In genomic region chr16:76900285-76901263, GRCh38 we compare ENCODE assay signal across 19 cellular contexts.
DNase-seq lines count a peak whose midpoint lies in the region; ATAC-seq, FAIRE-seq and TF ChIP-seq lines count a peak whose summit lies in the region.
"Had no signal": no experiment of that assay in that cellular context is flagged by ENCODE, and none has a peak within 500 bp of the region (broad histone marks: within the 10 kb centered on the region; RNA-seq: fewer than 3 reads in every experiment).

No MANE protein-coding gene starts in this region.

- no peak for TF ChIP-seq CTCF in pancreas (IDR thresholded peaks at IDR 0.05)

- peaks cover 13 to 20% (median 17%) of the 10 kb centered on the region in 3 donors for H3K4me1 ChIP-seq in pancreas

- FAIRE-seq in pancreas (lab: Jason Lieb, UNC) = no peak
- FAIRE-seq: H1 had no signal

- peak; percentile 90 to 95 (median 92) for ATAC-seq in pancreas
- ATAC-seq: Right ventricle myocardium inferior had no signal

- H3K36me3 ChIP-seq in pancreas = no peaks in the 10 kb centered on the region

- no peak overlapping the region for H3K4me3 ChIP-seq in pancreas
- H3K4me3 ChIP-seq: PC-9 had no signal

- no peaks in the 10 kb centered on the region for H3K9me3 ChIP-seq in pancreas
- H3K9me3 ChIP-seq: SK-N-SH had no signal

- peak overlapping the region; percentile 60 to 87 (median 74) for H3K27ac ChIP-seq in pancreas
- H3K27ac ChIP-seq: PC-9 had no signal

- DNase-seq in Ammon's horn (ENCODE audit: low spot score) (peak; percentile 39), NCI-H1694 (lab: John Stamatoyannopoulos, UW) (peak; percentile 4), kidney glomerular epithelial cell (lab: John Stamatoyannopoulos, UW) (peak; percentile 95), pancreas (peak in 2 of 6 donors; percentile 16 to 54), NCI-H82 treated with DMSO at 0.1 percent for 48 hours (lab: John Stamatoyannopoulos, UW; ENCODE audit: unreplicated experiment) (no peak), SK-N-DZ (ENCODE audit: low spot score) (no peak), GM19238 (ENCODE audit: insufficient read length, low spot score) (no peak)
- DNase-seq: CD8-positive, alpha-beta memory T cell; DMS153; EL; Kasumi-1; NCI-H1417; NCI-H2081; NCI-H226; NCI-H748 treated with DMSO at 0.1 percent for 48 hours; PC-9; SK-N-SH had no signal

- intact Hi-C loops in pancreas (cut with DNase I) = no loop called here

- 15% methylated on average over 6 of the region's 6 CpGs for WGBS in pancreas, 2 donors

- no peaks in the 10 kb centered on the region for H3K27me3 ChIP-seq in pancreas

Comparison
In these comparisons a context has a peak if more than half of its experiments do, and no peak if none do; other contexts are left out.
1. DNase-seq: peak in Ammon's horn (single experiment), NCI-H1694 (single experiment) and kidney glomerular epithelial cell (single experiment); none in NCI-H82 treated with DMSO at 0.1 percent for 48 hours (single experiment), SK-N-DZ (single experiment) and GM19238 (single experiment).